ENCODE assay signal across 8 cellular contexts in genomic region chr15:53513431-53513830, GRCh38.
"Had no signal": no experiment of that assay in that cellular context is flagged by ENCODE, and none has a peak within 500 bp of the region (broad histone marks: within the 10 kb centered on the region; RNA-seq: fewer than 3 reads in every experiment).

No MANE protein-coding gene starts in this region.

- ATAC-seq: GM12878 had no signal

- FAIRE-seq: G401.6, GM12878, GM12891, GM12892, GM18507, GM19239 had no signal

- DNase-seq: GDM1, GF-D8 had no signal

- H3K4me3 ChIP-seq: GM12878 had no signal
